In the genomic region with DNA sequence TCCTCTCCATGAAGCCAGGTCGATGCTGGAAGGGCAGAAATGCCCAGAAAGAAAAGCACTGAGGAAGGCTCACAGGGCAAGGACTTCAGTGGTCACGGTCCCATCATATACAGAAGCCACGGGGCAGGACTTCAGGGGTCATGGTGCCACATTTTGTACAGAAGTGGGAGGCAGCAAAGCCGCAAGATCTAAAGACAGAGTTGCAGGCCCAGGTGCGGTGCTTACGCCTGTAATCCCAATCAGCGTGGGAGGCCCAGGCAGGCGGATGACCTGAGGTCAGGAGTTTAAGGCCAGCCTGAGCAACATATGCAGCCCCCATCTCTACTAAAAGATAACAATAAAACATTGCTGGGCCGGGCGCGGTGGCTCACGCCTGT, we compare ENCODE assay signal across 2 cellular contexts.
A peak's percentile ranks its signal among the peaks of the same experiment; 100 is the strongest.
TF ChIP-seq lines count a peak whose summit lies in the region.

No MANE protein-coding gene starts in this region.

TF ChIP-seq in GM23338, 12 proteins besides CTCF, POLR2A, EP300 and RAD21 (continued from another document):
- TF ChIP-seq, protein P1, sequence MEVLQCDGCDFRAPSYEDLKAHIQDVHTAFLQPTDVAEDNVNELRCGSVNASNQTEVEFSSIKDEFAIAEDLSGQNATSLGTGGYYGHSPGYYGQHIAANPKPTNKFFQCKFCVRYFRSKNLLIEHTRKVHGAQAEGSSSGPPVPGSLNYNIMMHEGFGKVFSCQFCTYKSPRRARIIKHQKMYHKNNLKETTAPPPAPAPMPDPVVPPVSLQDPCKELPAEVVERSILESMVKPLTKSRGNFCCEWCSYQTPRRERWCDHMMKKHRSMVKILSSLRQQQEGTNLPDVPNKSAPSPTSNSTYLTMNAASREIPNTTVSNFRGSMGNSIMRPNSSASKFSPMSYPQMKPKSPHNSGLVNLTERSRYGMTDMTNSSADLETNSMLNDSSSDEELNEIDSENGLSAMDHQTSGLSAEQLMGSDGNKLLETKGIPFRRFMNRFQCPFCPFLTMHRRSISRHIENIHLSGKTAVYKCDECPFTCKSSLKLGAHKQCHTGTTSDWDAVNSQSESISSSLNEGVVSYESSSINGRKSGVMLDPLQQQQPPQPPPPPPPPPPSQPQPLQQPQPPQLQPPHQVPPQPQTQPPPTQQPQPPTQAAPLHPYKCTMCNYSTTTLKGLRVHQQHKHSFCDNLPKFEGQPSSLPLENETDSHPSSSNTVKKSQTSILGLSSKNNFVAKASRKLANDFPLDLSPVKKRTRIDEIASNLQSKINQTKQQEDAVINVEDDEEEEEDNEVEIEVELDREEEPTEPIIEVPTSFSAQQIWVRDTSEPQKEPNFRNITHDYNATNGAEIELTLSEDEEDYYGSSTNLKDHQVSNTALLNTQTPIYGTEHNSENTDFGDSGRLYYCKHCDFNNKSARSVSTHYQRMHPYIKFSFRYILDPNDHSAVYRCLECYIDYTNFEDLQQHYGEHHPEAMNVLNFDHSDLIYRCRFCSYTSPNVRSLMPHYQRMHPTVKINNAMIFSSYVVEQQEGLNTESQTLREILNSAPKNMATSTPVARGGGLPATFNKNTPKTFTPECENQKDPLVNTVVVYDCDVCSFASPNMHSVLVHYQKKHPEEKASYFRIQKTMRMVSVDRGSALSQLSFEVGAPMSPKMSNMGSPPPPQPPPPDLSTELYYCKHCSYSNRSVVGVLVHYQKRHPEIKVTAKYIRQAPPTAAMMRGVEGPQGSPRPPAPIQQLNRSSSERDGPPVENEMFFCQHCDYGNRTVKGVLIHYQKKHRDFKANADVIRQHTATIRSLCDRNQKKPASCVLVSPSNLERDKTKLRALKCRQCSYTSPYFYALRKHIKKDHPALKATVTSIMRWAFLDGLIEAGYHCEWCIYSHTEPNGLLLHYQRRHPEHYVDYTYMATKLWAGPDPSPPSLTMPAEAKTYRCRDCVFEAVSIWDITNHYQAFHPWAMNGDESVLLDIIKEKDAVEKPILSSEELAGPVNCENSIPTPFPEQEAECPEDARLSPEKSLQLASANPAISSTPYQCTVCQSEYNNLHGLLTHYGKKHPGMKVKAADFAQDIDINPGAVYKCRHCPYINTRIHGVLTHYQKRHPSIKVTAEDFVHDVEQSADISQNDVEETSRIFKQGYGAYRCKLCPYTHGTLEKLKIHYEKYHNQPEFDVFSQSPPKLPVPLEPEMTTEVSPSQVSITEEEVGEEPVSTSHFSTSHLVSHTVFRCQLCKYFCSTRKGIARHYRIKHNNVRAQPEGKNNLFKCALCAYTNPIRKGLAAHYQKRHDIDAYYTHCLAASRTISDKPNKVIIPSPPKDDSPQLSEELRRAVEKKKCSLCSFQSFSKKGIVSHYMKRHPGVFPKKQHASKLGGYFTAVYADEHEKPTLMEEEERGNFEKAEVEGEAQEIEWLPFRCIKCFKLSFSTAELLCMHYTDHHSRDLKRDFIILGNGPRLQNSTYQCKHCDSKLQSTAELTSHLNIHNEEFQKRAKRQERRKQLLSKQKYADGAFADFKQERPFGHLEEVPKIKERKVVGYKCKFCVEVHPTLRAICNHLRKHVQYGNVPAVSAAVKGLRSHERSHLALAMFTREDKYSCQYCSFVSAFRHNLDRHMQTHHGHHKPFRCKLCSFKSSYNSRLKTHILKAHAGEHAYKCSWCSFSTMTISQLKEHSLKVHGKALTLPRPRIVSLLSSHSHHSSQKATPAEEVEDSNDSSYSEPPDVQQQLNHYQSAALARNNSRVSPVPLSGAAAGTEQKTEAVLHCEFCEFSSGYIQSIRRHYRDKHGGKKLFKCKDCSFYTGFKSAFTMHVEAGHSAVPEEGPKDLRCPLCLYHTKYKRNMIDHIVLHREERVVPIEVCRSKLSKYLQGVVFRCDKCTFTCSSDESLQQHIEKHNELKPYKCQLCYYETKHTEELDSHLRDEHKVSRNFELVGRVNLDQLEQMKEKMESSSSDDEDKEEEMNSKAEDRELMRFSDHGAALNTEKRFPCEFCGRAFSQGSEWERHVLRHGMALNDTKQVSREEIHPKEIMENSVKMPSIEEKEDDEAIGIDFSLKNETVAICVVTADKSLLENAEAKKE (CRISPR knock-in tag; IDR thresholded peaks at IDR 0.05), result no peak
- no peak for TF ChIP-seq STAT1 (IDR thresholded peaks at IDR 0.05; ENCODE audit: unreplicated experiment)
- no peak for TF ChIP-seq EZH2 (IDR thresholded peaks at IDR 0.05; ENCODE audit: low read depth, unreplicated experiment)

TF ChIP-seq in HepG2, 621 proteins besides CTCF, POLR2A, EP300 and RAD21 (continued from another document):
- TF ChIP-seq, protein P2, sequence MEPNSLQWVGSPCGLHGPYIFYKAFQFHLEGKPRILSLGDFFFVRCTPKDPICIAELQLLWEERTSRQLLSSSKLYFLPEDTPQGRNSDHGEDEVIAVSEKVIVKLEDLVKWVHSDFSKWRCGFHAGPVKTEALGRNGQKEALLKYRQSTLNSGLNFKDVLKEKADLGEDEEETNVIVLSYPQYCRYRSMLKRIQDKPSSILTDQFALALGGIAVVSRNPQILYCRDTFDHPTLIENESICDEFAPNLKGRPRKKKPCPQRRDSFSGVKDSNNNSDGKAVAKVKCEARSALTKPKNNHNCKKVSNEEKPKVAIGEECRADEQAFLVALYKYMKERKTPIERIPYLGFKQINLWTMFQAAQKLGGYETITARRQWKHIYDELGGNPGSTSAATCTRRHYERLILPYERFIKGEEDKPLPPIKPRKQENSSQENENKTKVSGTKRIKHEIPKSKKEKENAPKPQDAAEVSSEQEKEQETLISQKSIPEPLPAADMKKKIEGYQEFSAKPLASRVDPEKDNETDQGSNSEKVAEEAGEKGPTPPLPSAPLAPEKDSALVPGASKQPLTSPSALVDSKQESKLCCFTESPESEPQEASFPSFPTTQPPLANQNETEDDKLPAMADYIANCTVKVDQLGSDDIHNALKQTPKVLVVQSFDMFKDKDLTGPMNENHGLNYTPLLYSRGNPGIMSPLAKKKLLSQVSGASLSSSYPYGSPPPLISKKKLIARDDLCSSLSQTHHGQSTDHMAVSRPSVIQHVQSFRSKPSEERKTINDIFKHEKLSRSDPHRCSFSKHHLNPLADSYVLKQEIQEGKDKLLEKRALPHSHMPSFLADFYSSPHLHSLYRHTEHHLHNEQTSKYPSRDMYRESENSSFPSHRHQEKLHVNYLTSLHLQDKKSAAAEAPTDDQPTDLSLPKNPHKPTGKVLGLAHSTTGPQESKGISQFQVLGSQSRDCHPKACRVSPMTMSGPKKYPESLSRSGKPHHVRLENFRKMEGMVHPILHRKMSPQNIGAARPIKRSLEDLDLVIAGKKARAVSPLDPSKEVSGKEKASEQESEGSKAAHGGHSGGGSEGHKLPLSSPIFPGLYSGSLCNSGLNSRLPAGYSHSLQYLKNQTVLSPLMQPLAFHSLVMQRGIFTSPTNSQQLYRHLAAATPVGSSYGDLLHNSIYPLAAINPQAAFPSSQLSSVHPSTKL (CRISPR knock-in tag; IDR thresholded peaks at IDR 0.05), result 0 out of 2 replicates have a peak, but pooled peaks have one; percentile 16
- TF ChIP-seq, protein P3, sequence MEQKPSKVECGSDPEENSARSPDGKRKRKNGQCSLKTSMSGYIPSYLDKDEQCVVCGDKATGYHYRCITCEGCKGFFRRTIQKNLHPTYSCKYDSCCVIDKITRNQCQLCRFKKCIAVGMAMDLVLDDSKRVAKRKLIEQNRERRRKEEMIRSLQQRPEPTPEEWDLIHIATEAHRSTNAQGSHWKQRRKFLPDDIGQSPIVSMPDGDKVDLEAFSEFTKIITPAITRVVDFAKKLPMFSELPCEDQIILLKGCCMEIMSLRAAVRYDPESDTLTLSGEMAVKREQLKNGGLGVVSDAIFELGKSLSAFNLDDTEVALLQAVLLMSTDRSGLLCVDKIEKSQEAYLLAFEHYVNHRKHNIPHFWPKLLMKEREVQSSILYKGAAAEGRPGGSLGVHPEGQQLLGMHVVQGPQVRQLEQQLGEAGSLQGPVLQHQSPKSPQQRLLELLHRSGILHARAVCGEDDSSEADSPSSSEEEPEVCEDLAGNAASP (CRISPR knock-in tag; IDR thresholded peaks at IDR 0.05; ENCODE audit: borderline replicate concordance), result peak; percentile 44; the same call in 1 of the 2 replicates
- no peak for TF ChIP-seq TOPORS (CRISPR knock-in tag; IDR thresholded peaks at IDR 0.05)
- TF ChIP-seq TCF7 (IDR thresholded peaks at IDR 0.05; ENCODE audit: low read depth), result 0 out of 2 replicates have a peak, but pooled peaks have one; percentile 12
- TF ChIP-seq NCOA2 (CRISPR knock-in tag; IDR thresholded peaks at IDR 0.05), result 0 out of 2 replicates have a peak, but pooled peaks have one; percentile 16
- peak; percentile 36; the same call in 1 of the 2 replicates for TF ChIP-seq NR2C2 (CRISPR knock-in tag; IDR thresholded peaks at IDR 0.05; ENCODE audit: borderline replicate concordance)
- TF ChIP-seq ZNF430 (CRISPR knock-in tag; IDR thresholded peaks at IDR 0.05), result no peak
- TF ChIP-seq, protein P4, sequence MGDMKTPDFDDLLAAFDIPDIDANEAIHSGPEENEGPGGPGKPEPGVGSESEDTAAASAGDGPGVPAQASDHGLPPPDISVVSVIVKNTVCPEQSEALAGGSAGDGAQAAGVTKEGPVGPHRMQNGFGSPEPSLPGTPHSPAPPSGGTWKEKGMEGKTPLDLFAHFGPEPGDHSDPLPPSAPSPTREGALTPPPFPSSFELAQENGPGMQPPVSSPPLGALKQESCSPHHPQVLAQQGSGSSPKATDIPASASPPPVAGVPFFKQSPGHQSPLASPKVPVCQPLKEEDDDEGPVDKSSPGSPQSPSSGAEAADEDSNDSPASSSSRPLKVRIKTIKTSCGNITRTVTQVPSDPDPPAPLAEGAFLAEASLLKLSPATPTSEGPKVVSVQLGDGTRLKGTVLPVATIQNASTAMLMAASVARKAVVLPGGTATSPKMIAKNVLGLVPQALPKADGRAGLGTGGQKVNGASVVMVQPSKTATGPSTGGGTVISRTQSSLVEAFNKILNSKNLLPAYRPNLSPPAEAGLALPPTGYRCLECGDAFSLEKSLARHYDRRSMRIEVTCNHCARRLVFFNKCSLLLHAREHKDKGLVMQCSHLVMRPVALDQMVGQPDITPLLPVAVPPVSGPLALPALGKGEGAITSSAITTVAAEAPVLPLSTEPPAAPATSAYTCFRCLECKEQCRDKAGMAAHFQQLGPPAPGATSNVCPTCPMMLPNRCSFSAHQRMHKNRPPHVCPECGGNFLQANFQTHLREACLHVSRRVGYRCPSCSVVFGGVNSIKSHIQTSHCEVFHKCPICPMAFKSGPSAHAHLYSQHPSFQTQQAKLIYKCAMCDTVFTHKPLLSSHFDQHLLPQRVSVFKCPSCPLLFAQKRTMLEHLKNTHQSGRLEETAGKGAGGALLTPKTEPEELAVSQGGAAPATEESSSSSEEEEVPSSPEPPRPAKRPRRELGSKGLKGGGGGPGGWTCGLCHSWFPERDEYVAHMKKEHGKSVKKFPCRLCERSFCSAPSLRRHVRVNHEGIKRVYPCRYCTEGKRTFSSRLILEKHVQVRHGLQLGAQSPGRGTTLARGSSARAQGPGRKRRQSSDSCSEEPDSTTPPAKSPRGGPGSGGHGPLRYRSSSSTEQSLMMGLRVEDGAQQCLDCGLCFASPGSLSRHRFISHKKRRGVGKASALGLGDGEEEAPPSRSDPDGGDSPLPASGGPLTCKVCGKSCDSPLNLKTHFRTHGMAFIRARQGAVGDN (CRISPR knock-in tag; IDR thresholded peaks at IDR 0.05), result peak; percentile 63
- TF ChIP-seq TEAD3 (CRISPR knock-in tag; optimal IDR thresholded peaks at IDR 0.05; ENCODE audit: borderline replicate concordance), result no peak
- no peak for TF ChIP-seq ZNF510 (CRISPR knock-in tag; IDR thresholded peaks at IDR 0.05; ENCODE audit: low read depth)
- peak; percentile 40; the same call in 1 of the 2 replicates for TF ChIP-seq ZFX (CRISPR knock-in tag; IDR thresholded peaks at IDR 0.05; ENCODE audit: low read depth)
- TF ChIP-seq, protein P5, sequence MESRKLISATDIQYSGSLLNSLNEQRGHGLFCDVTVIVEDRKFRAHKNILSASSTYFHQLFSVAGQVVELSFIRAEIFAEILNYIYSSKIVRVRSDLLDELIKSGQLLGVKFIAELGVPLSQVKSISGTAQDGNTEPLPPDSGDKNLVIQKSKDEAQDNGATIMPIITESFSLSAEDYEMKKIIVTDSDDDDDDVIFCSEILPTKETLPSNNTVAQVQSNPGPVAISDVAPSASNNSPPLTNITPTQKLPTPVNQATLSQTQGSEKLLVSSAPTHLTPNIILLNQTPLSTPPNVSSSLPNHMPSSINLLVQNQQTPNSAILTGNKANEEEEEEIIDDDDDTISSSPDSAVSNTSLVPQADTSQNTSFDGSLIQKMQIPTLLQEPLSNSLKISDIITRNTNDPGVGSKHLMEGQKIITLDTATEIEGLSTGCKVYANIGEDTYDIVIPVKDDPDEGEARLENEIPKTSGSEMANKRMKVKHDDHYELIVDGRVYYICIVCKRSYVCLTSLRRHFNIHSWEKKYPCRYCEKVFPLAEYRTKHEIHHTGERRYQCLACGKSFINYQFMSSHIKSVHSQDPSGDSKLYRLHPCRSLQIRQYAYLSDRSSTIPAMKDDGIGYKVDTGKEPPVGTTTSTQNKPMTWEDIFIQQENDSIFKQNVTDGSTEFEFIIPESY (CRISPR knock-in tag; IDR thresholded peaks at IDR 0.05), result peak; percentile 95
- TF ChIP-seq, protein P6, sequence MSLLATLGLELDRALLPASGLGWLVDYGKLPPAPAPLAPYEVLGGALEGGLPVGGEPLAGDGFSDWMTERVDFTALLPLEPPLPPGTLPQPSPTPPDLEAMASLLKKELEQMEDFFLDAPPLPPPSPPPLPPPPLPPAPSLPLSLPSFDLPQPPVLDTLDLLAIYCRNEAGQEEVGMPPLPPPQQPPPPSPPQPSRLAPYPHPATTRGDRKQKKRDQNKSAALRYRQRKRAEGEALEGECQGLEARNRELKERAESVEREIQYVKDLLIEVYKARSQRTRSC (CRISPR knock-in tag; IDR thresholded peaks at IDR 0.05; ENCODE audit: low read depth), result no peak
- 0 out of 2 replicates have a peak, but pooled peaks have one; percentile 25 for TF ChIP-seq RXRB (CRISPR knock-in tag; IDR thresholded peaks at IDR 0.05; ENCODE audit: borderline replicate concordance)
- TF ChIP-seq PITX1 (CRISPR knock-in tag; IDR thresholded peaks at IDR 0.05), result 0 out of 2 replicates have a peak, but pooled peaks have one; percentile 25
- TF ChIP-seq ZNF749 (CRISPR knock-in tag; IDR thresholded peaks at IDR 0.05; ENCODE audit: borderline replicate concordance), result no peak
- 0 out of 2 replicates have a peak, but pooled peaks have one; percentile 27 for TF ChIP-seq ZNF891 (CRISPR knock-in tag; IDR thresholded peaks at IDR 0.05)
- no peak for TF ChIP-seq PRMT3 (CRISPR knock-in tag; IDR thresholded peaks at IDR 0.05; ENCODE audit: borderline replicate concordance, low read depth)
- TF ChIP-seq ONECUT2 (CRISPR knock-in tag; IDR thresholded peaks at IDR 0.05), result no peak
- no peak for TF ChIP-seq DPF2 (CRISPR knock-in tag; IDR thresholded peaks at IDR 0.05; ENCODE audit: borderline replicate concordance, low read depth)
- TF ChIP-seq ZNF530 (CRISPR knock-in tag; IDR thresholded peaks at IDR 0.05; ENCODE audit: low read depth), result no peak
- no peak for TF ChIP-seq NFE2L2 (IDR thresholded peaks at IDR 0.05; ENCODE audit: low read length)
- TF ChIP-seq HNRNPK (IDR thresholded peaks at IDR 0.05; ENCODE audit: low read depth, low read length, poor library complexity, severe bottlenecking), result no peak
- peak; percentile 83 for TF ChIP-seq RXRA (CRISPR knock-in tag; IDR thresholded peaks at IDR 0.05)
- TF ChIP-seq, protein P7, sequence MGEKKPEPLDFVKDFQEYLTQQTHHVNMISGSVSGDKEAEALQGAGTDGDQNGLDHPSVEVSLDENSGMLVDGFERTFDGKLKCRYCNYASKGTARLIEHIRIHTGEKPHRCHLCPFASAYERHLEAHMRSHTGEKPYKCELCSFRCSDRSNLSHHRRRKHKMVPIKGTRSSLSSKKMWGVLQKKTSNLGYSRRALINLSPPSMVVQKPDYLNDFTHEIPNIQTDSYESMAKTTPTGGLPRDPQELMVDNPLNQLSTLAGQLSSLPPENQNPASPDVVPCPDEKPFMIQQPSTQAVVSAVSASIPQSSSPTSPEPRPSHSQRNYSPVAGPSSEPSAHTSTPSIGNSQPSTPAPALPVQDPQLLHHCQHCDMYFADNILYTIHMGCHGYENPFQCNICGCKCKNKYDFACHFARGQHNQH (CRISPR knock-in tag; IDR thresholded peaks at IDR 0.05), result no peak
- TF ChIP-seq HDAC1 (CRISPR knock-in tag; IDR thresholded peaks at IDR 0.05), result 0 out of 2 replicates have a peak, but pooled peaks have one; percentile 32
- 0 out of 2 replicates have a peak, but pooled peaks have one; percentile 30 for TF ChIP-seq ZNF768 (CRISPR knock-in tag; IDR thresholded peaks at IDR 0.05)
- peak; percentile 73 for TF ChIP-seq RARA (CRISPR knock-in tag; IDR thresholded peaks at IDR 0.05)
